8 cellular contexts compared by ENCODE assay signal in the genomic region with DNA sequence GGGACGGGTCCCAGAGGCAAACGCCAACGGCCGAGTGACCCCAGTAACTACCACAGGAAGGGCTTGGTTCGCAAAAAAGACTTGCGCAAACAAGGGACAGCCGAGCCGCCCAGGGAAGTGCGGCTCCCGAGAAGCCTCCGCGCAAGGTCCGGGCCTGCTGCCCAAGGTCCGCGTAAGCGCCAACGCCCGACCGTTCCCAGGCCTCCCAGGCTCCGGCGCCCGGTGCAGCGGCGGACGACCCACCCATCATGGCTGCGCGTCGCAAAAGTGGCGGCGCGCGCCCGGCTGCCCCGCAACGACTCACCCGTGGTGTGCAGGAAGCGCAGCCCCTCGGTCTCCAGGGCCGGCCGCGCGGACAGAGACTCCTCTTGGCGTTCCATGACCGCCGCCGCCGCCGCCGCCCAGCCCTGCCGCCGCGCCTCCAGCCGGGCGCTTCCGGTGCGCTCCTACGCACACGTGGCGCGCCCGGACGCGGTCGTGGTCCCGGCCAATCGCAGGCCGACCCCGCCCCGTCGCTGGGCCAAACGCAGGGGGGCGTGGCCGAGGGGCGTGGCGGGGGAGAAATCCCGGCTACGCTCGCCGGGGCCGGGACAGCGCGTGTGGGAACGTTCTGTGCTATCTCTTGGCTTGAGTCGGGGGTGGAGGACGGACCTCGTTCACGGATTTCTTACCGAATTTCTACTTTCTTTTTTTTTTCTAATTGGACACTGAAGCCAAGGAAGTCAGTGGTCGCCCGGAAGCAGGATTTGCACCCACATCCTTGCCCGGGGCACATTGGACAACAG. TPM values are rescaled to one million over a fixed set of nuclear protein-coding genes. Genes with fewer than 3 reads are reported as not detected.
DNase-seq lines count a peak whose midpoint lies in the region; ATAC-seq and TF ChIP-seq lines count a peak whose summit lies in the region.

A gene with protein sequence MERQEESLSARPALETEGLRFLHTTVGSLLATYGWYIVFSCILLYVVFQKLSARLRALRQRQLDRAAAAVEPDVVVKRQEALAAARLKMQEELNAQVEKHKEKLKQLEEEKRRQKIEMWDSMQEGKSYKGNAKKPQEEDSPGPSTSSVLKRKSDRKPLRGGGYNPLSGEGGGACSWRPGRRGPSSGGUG (minus strand): TSS at position 448 of the 785 bp plus-strand sequence. CDS start 68 bp downstream, at position 380.

- no peaks in the 10 kb centered on the region for H3K9me3 Mint-ChIP-seq in activated T-helper 17 cell treated with anti-CD3 and anti-CD28 coated beads, Interleukin-2, amount 50 U/mL, for 72 hours
- H3K9me3 Mint-ChIP-seq in naive thymus-derived CD8-positive, alpha-beta T cell = no peaks in the 10 kb centered on the region

- no peak for TF ChIP-seq CTCF in fibroblast of lung (conservative IDR thresholded peaks at IDR 0.05 in 1 of 2, IDR thresholded peaks at IDR 0.05 in 1 of 2; ENCODE audit: low read depth in 1 of 2, low read length in 2 of 2)

- DNase-seq in DMS153 treated with DMSO at 0.1 percent for 48 hours (lab: John Stamatoyannopoulos, UW; ENCODE audit: unreplicated experiment) (peak; percentile 10), HuH-7.5 (ENCODE audit: low spot score) (peak; percentile 83), RPMI8226 (peak; percentile 98), fibroblast of lung (ENCODE audit: low read depth in 2 of 2) (peak; percentile 86 to 89)
- peak; percentile 74 to 96 (median 84) for DNase-seq in naive thymus-derived CD8-positive, alpha-beta T cell
- DNase-seq in stimulated activated naive CD4-positive, alpha-beta T cell (lab: John Stamatoyannopoulos, UW) = peak; percentile 55 to 83 (median 80)

- no peaks in the 10 kb centered on the region for H3K27me3 Mint-ChIP-seq in activated T-helper 17 cell treated with anti-CD3 and anti-CD28 coated beads, Interleukin-2, amount 50 U/mL, for 72 hours
- H3K27me3 Mint-ChIP-seq in naive thymus-derived CD8-positive, alpha-beta T cell = no peaks in the 10 kb centered on the region

- no peaks in the 10 kb centered on the region for H4K20me1 ChIP-seq in fibroblast of lung (ENCODE audit: control insufficient read depth, extremely low read depth, insufficient read depth, low read length)

- peak; percentile 85 for ATAC-seq in GM21526 (IDR thresholded peaks at IDR 0.05; ENCODE audit: low FRiP score, unreplicated experiment)
- peak; percentile 98 for ATAC-seq in activated T-helper 17 cell treated with anti-CD3 and anti-CD28 coated beads, Interleukin-2, amount 50 U/mL, for 72 hours (replicated peaks)
- peak; percentile 96 for ATAC-seq in naive thymus-derived CD8-positive, alpha-beta T cell

- peak within 1 kb of the TSS; percentile 82 for H3K4me2 ChIP-seq in fibroblast of lung (ENCODE audit: extremely low read depth, insufficient read depth, low read length)

- peak within 1 kb of the TSS; percentile 94 for H3K27ac Mint-ChIP-seq in activated T-helper 17 cell treated with anti-CD3 and anti-CD28 coated beads, Interleukin-2, amount 50 U/mL, for 72 hours
- peak within 1 kb of the TSS; percentile 87 to 98 (median 95) for H3K27ac Mint-ChIP-seq in naive thymus-derived CD8-positive, alpha-beta T cell

- peaks cover 24% of the 10 kb centered on the region for H3K79me2 ChIP-seq in fibroblast of lung (ENCODE audit: control insufficient read depth, insufficient read depth, low read length)

- peaks cover 3% of the 10 kb centered on the region for H3K4me1 ChIP-seq in fibroblast of lung (ENCODE audit: control insufficient read depth, extremely low read depth, insufficient read depth, low read length)

- H3K27ac ChIP-seq in fibroblast of lung (ENCODE audit: insufficient read depth, low read length) = peak within 1 kb of the TSS; percentile 90

- peak within 1 kb of the TSS; percentile 75 for H2AFZ ChIP-seq in fibroblast of lung (ENCODE audit: low read length)

- H3K36me3 ChIP-seq in fibroblast of lung (ENCODE audit: control insufficient read depth, insufficient read depth, low read length) = peaks cover 20% of the 10 kb centered on the region

- peak within 1 kb of the TSS; percentile 57 to 99 (median 90) for H3K4me3 ChIP-seq in fibroblast of lung (replicated peaks in 1 of 4; ENCODE audit: control extremely low read depth in 1 of 4, insufficient read depth in 1 of 4, low read depth in 3 of 4, low read length in 4 of 4)

- POLR2A ChIA-PET in naive thymus-derived CD8-positive, alpha-beta T cell (lab: Charles Lee) = interaction anchor here (1.6 kb wide), 1 partner anchor 17 kb away, joined by 10 read pairs; a partner anchor contains a TSS

- H3K27me3 ChIP-seq in fibroblast of lung (ENCODE audit: control insufficient read depth, insufficient read depth, low read length) = no peaks in the 10 kb centered on the region

- peaks cover 10% of the 10 kb centered on the region for H3K4me1 Mint-ChIP-seq in activated T-helper 17 cell treated with anti-CD3 and anti-CD28 coated beads, Interleukin-2, amount 50 U/mL, for 72 hours
- H3K4me1 Mint-ChIP-seq in naive thymus-derived CD8-positive, alpha-beta T cell = peaks cover 7 to 27% (median 20%) of the 10 kb centered on the region in 4 donors

- no peaks in the 10 kb centered on the region for H3K9me3 ChIP-seq in fibroblast of lung (ENCODE audit: control insufficient read depth, insufficient read depth, low read depth, low read length)

- H3K36me3 Mint-ChIP-seq in activated T-helper 17 cell treated with anti-CD3 and anti-CD28 coated beads, Interleukin-2, amount 50 U/mL, for 72 hours (ENCODE audit: low read depth) = peaks cover 83% of the 10 kb centered on the region
- H3K36me3 Mint-ChIP-seq in naive thymus-derived CD8-positive, alpha-beta T cell = peaks cover 8 to 52% (median 20%) of the 10 kb centered on the region in 3 donors

- peak within 1 kb of the TSS; percentile 96 for H3K4me3 Mint-ChIP-seq in activated T-helper 17 cell treated with anti-CD3 and anti-CD28 coated beads, Interleukin-2, amount 50 U/mL, for 72 hours
- H3K4me3 Mint-ChIP-seq in naive thymus-derived CD8-positive, alpha-beta T cell = peak within 1 kb of the TSS; percentile 90 to 100 (median 96)

- H3K9ac ChIP-seq in fibroblast of lung (ENCODE audit: insufficient read depth, low read length) = peak within 1 kb of the TSS; percentile 92

RNA-seq across cellular contexts. Expression of the gene that starts here (rescaled TPM):
- 10 to 100 TPM; 22.6 to 32.2 TPM for total RNA-seq in activated T-helper 17 cell treated with anti-CD3 and anti-CD28 coated beads, Interleukin-2, amount 50 U/mL, for 72 hours
- 59.8 and 66.2 TPM in 2 replicates for total RNA-seq in fibroblast of lung
- 105 and 130 TPM in 2 replicates for polyA plus RNA-seq in fibroblast of lung
- 73.5 and 86.1 TPM in 2 replicates for polyA plus RNA-seq in fibroblast of lung (2012)
- 14.9 and 19.2 TPM in 2 replicates for polyA minus RNA-seq in fibroblast of lung (ENCODE audit: low replicate concordance)
- 10 to 100 TPM; 26.7 to 30.6 TPM for total RNA-seq in naive thymus-derived CD8-positive, alpha-beta T cell
- polyA plus RNA-seq in naive thymus-derived CD8-positive, alpha-beta T cell = 10 to 100 TPM; 38.8 to 64.4 (median 39.8) TPM

Comparison
In these comparisons a context has a peak if more than half of its experiments do, and no peak if none do; other contexts are left out.
1. Peak in every context shown above with its lines: DNase-seq, ATAC-seq, H3K4me3 ChIP-seq and H3K27ac ChIP-seq.
2. DNase-seq: peak in every context shown above with its lines; median percentile 98 in RPMI8226; 88 in fibroblast of lung; 84 in naive thymus-derived CD8-positive, alpha-beta T cell; 83 in HuH-7.5; 80 in stimulated activated naive CD4-positive, alpha-beta T cell; 10 in DMS153 treated with DMSO at 0.1 percent for 48 hours.